25 cellular contexts compared by ENCODE assay signal in genomic region chr15:66587020-66587419, GRCh38. TPM values are rescaled to one million over a fixed set of nuclear protein-coding genes. Genes with fewer than 3 reads are reported as not detected.
DNase-seq lines count a peak whose midpoint lies in the region; ATAC-seq, FAIRE-seq and TF ChIP-seq lines count a peak whose summit lies in the region.
"Had no signal": no experiment of that assay in that cellular context is flagged by ENCODE, and none has a peak within 500 bp of the region (broad histone marks: within the 10 kb centered on the region; RNA-seq: fewer than 3 reads in every experiment).

No MANE protein-coding gene starts in this region.

- H3K27ac ChIP-seq in HEK293 (ENCODE audit: extremely low read depth, low read depth, low read length) (no peak overlapping the region), kidney (ENCODE audit: low read depth in 2 of 2, low read length in 2 of 2) (no peak overlapping the region), upper lobe of right lung (no peak overlapping the region), lower lobe of right lung (no peak overlapping the region)
- H3K27ac ChIP-seq: BLaER1 had no signal

- FAIRE-seq in kidney (lab: Jason Lieb, UNC): no peak
- FAIRE-seq: A204.1, G401.6, GM12891, GM19239 had no signal

- no peaks in the 10 kb centered on the region for H3K4me1 ChIP-seq in HEK293 (ENCODE audit: control insufficient read depth, insufficient read depth, low read length)
- H3K4me1 ChIP-seq in kidney (ENCODE audit: control insufficient read depth in 1 of 2, insufficient read depth in 1 of 2, low read depth in 1 of 2, low read length in 2 of 2): peaks cover 0 to 2% of the 10 kb centered on the region in 2 donors
- H3K4me1 ChIP-seq in upper lobe of right lung: no peaks in the 10 kb centered on the region
- peaks cover 9% of the 10 kb centered on the region for H3K4me1 ChIP-seq in lower lobe of right lung
- H3K4me1 ChIP-seq: BLaER1 had no signal

- no peak overlapping the region for H3K9ac ChIP-seq in kidney (ENCODE audit: low read length in 2 of 2)
- H3K9ac ChIP-seq: BLaER1 had no signal

- CTCF ChIA-PET in HEK293 (lab: Yijun Ruan, JAX): interaction anchor here (0.9 to 3.0 kb wide), 2 partner anchors 20 to 276 kb away, joined by 3 to 15 read pairs; no protein-coding TSS in a partner anchor

- no peaks in the 10 kb centered on the region for H3K9me3 ChIP-seq in HEK293 (ENCODE audit: control insufficient read depth, insufficient read depth, low read depth, low read length)
- H3K9me3 ChIP-seq in kidney (ENCODE audit: control insufficient read depth in 1 of 2, low read length in 2 of 2): no peaks in the 10 kb centered on the region
- no peaks in the 10 kb centered on the region for H3K9me3 ChIP-seq in upper lobe of right lung
- no peaks in the 10 kb centered on the region for H3K9me3 ChIP-seq in lower lobe of right lung
- H3K9me3 ChIP-seq: BE2C, BLaER1 had no signal

- DNase-seq in NCI-H69 (lab: John Stamatoyannopoulos, UW) (peak; percentile 22), kidney (peak; percentile 28), upper lobe of right lung (no peak), lower lobe of right lung (no peak), HK-2 (ENCODE audit: unreplicated experiment) (no peak), activated T-cell treated with anti-CD3 and anti-CD28 coated beads for 4 hours (no peak)
- DNase-seq: 8988T; ACHN; BE2C; C1 segment of cervical spinal cord; CD4-positive, alpha-beta memory T cell; CD4-positive, CD25-positive, alpha-beta regulatory T cell; CD8-positive, alpha-beta memory T cell; COR-L47; DMS 273 treated with DMSO at 0.1 percent for 48 hours; DMS153; GF-D8 had no signal

- H3K27me3 ChIP-seq in upper lobe of right lung (no peaks in the 10 kb centered on the region), lower lobe of right lung (ENCODE audit: low read depth) (no peaks in the 10 kb centered on the region)
- H3K27me3 ChIP-seq: BE2C, BLaER1 had no signal

- TF ChIP-seq CTCF in HEK293 (tag by site-specific recombination; IDR thresholded peaks at IDR 0.05) (no peak), kidney (IDR thresholded peaks at IDR 0.05; ENCODE audit: borderline replicate concordance, extremely low read depth, insufficient read depth) (no peak), upper lobe of right lung (IDR thresholded peaks at IDR 0.05) (no peak), lower lobe of right lung (IDR thresholded peaks at IDR 0.05) (no peak)

- POLR2A ChIA-PET in HEK293 (lab: Yijun Ruan, JAX): no interaction called here

- H3K36me3 ChIP-seq in HEK293 (ENCODE audit: control insufficient read depth in 2 of 2, insufficient read depth in 1 of 2, low read length in 2 of 2) (no peaks in the 10 kb centered on the region), kidney (ENCODE audit: control insufficient read depth in 1 of 2, insufficient read depth in 2 of 2, low read length in 2 of 2) (no peaks in the 10 kb centered on the region), upper lobe of right lung (no peaks in the 10 kb centered on the region), lower lobe of right lung (no peaks in the 10 kb centered on the region)
- H3K36me3 ChIP-seq: BLaER1 had no signal

- H3K4me3 ChIP-seq in HEK293 (ENCODE audit: low read depth, low read length) (no peak overlapping the region), kidney (ENCODE audit: low read length in 2 of 2) (no peak overlapping the region), upper lobe of right lung (no peak overlapping the region), lower lobe of right lung (no peak overlapping the region)
- H3K4me3 ChIP-seq: BLaER1 had no signal

- intact Hi-C loops in kidney (cut with DNase I) (no loop called here), upper lobe of right lung (cut with DNase I) (no loop called here), lower lobe of right lung (cut with DNase I) (no loop called here)

- ATAC-seq in upper lobe of right lung (peak; percentile 29), lower lobe of right lung (no peak)

TF ChIP-seq in HEK293, 187 proteins besides CTCF, POLR2A, EP300 and RAD21:
- TF ChIP-seq ZBTB8A (tag by site-specific recombination; IDR thresholded peaks at IDR 0.05): no peak
- TF ChIP-seq ZFHX2 (tag by site-specific recombination; conservative IDR thresholded peaks at IDR 0.05): peak; percentile 78
- TF ChIP-seq ZNF280C (tag by site-specific recombination; IDR thresholded peaks at IDR 0.05): no peak
- TF ChIP-seq PRDM6 (tag by site-specific recombination; IDR thresholded peaks at IDR 0.05): no peak
- TF ChIP-seq ZNF433 (tag by site-specific recombination; IDR thresholded peaks at IDR 0.05; ENCODE audit: low read depth): no peak
- TF ChIP-seq ZNF639 (tag by site-specific recombination; IDR thresholded peaks at IDR 0.05): no peak
- TF ChIP-seq GLIS1 (tag by site-specific recombination; IDR thresholded peaks at IDR 0.05): no peak
- TF ChIP-seq EGR2 (tag by site-specific recombination; IDR thresholded peaks at IDR 0.05; ENCODE audit: low read depth): peak; percentile 94
- no peak for TF ChIP-seq ZNF654 (tag by site-specific recombination; IDR thresholded peaks at IDR 0.05; ENCODE audit: low read depth)
- TF ChIP-seq HOXD13 (CRISPR knock-in tag; IDR thresholded peaks at IDR 0.05; ENCODE audit: borderline replicate concordance): no peak
- peak; percentile 94 for TF ChIP-seq ZNF513 (tag by site-specific recombination; IDR thresholded peaks at IDR 0.05)
TF ChIP-seq in HEK293: peak in this region for 3.

RNA-seq across cellular contexts. Expression of gene LCTL, which starts 21.2 kb away (rescaled TPM):
- not detected for total RNA-seq in kidney
- not detected for polyA plus RNA-seq in kidney (ENCODE audit: insufficient read depth, low read depth, low replicate concordance)
- not detected for total RNA-seq in upper lobe of right lung
- not detected for total RNA-seq in lower lobe of right lung
- total RNA-seq: A673; CD4-positive, alpha-beta memory T cell; CD4-positive, CD25-positive, alpha-beta regulatory T cell; CD8-positive, alpha-beta memory T cell had no signal
- polyA plus RNA-seq: CD14-positive monocyte; CD4-positive, alpha-beta memory T cell; CD8-positive, alpha-beta memory T cell had no signal

Comparison
In these comparisons a context has a peak if more than half of its experiments do, and no peak if none do; other contexts are left out.
1. DNase-seq: peak in NCI-H69 (single experiment) and kidney (single experiment); none in upper lobe of right lung (single experiment), lower lobe of right lung (single experiment), HK-2 (single experiment) and activated T-cell treated with anti-CD3 and anti-CD28 coated beads for 4 hours (single experiment).